In genomic region chr12:50070314-50071060, GRCh38 we compare ENCODE assay signal across 8 cellular contexts. TPM values are rescaled to one million over a fixed set of nuclear protein-coding genes. Genes with fewer than 3 reads are reported as not detected.
DNase-seq lines count a peak whose midpoint lies in the region; ATAC-seq and TF ChIP-seq lines count a peak whose summit lies in the region.

No MANE protein-coding gene starts in this region.

- no peak for ATAC-seq in HG03342 (IDR thresholded peaks at IDR 0.05; ENCODE audit: unreplicated experiment)

- H3K27me3 ChIP-seq in breast epithelium: no peaks in the 10 kb centered on the region
- H3K27me3 ChIP-seq in kidney epithelial cell (ENCODE audit: control insufficient read depth, insufficient read depth, low read length): no peaks in the 10 kb centered on the region

- no peak for TF ChIP-seq POLR2A in breast epithelium (IDR thresholded peaks at IDR 0.05)

- no peak overlapping the region for H3K27ac ChIP-seq in breast epithelium

- no peaks in the 10 kb centered on the region for H3K4me1 ChIP-seq in breast epithelium

- H3K36me3 ChIP-seq in breast epithelium: no peaks in the 10 kb centered on the region
- H3K36me3 ChIP-seq in kidney epithelial cell (ENCODE audit: control insufficient read depth, insufficient read depth, low read length): no peaks in the 10 kb centered on the region

- TF ChIP-seq CTCF in breast epithelium (IDR thresholded peaks at IDR 0.05) (peak; percentile 61 to 93 (median 83)), kidney epithelial cell (IDR thresholded peaks at IDR 0.05; ENCODE audit: insufficient read depth, low read length, poor library complexity, severe bottlenecking) (peak; percentile 93)

- intact Hi-C loops in breast epithelium (cut with DNase I; ENCODE audit: low total_unique reads): no loop called here

- peak; percentile 11 for DNase-seq in NK-92 treated with Interleukin-12 subunit alpha and Interleukin-12 subunit beta, amount 100 ng/mL, for 24 hours (lab: John Stamatoyannopoulos, UW)
- DNase-seq in NK-92 (lab: John Stamatoyannopoulos, UW; ENCODE audit: unreplicated experiment): no peak
- peak; percentile 53 for DNase-seq in NCI-H2029 treated with DMSO at 0.1 percent for 48 hours (lab: John Stamatoyannopoulos, UW)
- peak; percentile 83 for DNase-seq in UCSD-AML1 (lab: John Stamatoyannopoulos, UW; ENCODE audit: unreplicated experiment)
- DNase-seq in breast epithelium (ENCODE audit: low spot score in 2 of 2): peak; percentile 56 to 79
- DNase-seq in kidney epithelial cell (ENCODE audit: low read depth): no peak
- peak; percentile 80 for DNase-seq in stimulated activated CD4-positive, alpha-beta T cell treated with anti-CD3 and anti-CD28 coated beads, Interleukin-15, amount 100 ng/mL, for 24 hours

- no peaks in the 10 kb centered on the region for H3K9me3 ChIP-seq in breast epithelium

- H3K4me3 ChIP-seq in breast epithelium: peak overlapping the region in 1 of 3 donors; percentile 29
- H3K4me3 ChIP-seq in kidney epithelial cell (ENCODE audit: low read depth, low read length): no peak overlapping the region

RNA-seq across cellular contexts. Expression of gene ASIC1, which starts 13.1 kb away (rescaled TPM):
- total RNA-seq in breast epithelium (under 1 TPM; 0.80 to 0.98 (median 0.88) TPM), kidney epithelial cell (0.75 and 3.6 TPM in 2 replicates)

RNA-seq across cellular contexts. Expression of gene SMARCD1, which starts 14.7 kb away (rescaled TPM):
- total RNA-seq in breast epithelium: 10 to 100 TPM; 50.6 to 56.7 (median 51.5) TPM
- 133 and 165 TPM in 2 replicates for total RNA-seq in kidney epithelial cell

RNA-seq across cellular contexts. Expression of gene GPD1, which starts 33.3 kb away (rescaled TPM):
- total RNA-seq in breast epithelium (1,000 to 10,000 TPM in 1 of 3 donors, 100 to 1,000 TPM in 2; 235 to 4,731 (median 280) TPM), kidney epithelial cell (0.04 and 0.14 TPM in 2 replicates)

RNA-seq across cellular contexts. Expression of gene COX14, which starts 41.5 kb away (rescaled TPM):
- total RNA-seq in breast epithelium (100 to 1,000 TPM in 1 of 3 donors, 10 to 100 TPM in 2; 66.7 to 139 (median 95.4) TPM), kidney epithelial cell (35.5 and 53.7 TPM in 2 replicates)

RNA-seq across cellular contexts. Expression of gene RACGAP1, which starts 45.2 kb away (rescaled TPM):
- total RNA-seq in breast epithelium (10 to 100 TPM in 2 of 3 donors, 1 to 10 TPM in 1; 7.5 to 33.9 (median 11.1) TPM), kidney epithelial cell (12.1 and 12.3 TPM in 2 replicates)

Comparison
In these comparisons a context has a peak if more than half of its experiments do, and no peak if none do; other contexts are left out.
1. DNase-seq: peak in NK-92 treated with Interleukin-12 subunit alpha and Interleukin-12 subunit beta, amount 100 ng/mL, for 24 hours (single experiment), NCI-H2029 treated with DMSO at 0.1 percent for 48 hours (single experiment), UCSD-AML1 (single experiment), breast epithelium (2 of 2) and stimulated activated CD4-positive, alpha-beta T cell treated with anti-CD3 and anti-CD28 coated beads, Interleukin-15, amount 100 ng/mL, for 24 hours (single experiment); none in NK-92 (single experiment) and kidney epithelial cell (single experiment).
2. RNA of gene GPD1, which starts 33.3 kb away (total RNA-seq): 235 to 4,731 TPM in breast epithelium; 0.04 to 0.14 TPM in kidney epithelial cell; every median in the first group is over 100 times any median in the second.